In genomic region chr7:131109757-131110293, GRCh38 we compare ENCODE assay signal across 1 cellular context.
A peak's percentile ranks its signal among the peaks of the same experiment; 100 is the strongest.
TF ChIP-seq lines count a peak whose summit lies in the region.

No MANE protein-coding gene starts in this region.

TF ChIP-seq in HepG2, 621 proteins besides CTCF, POLR2A, EP300 and RAD21 (continued from another document and continues in another):
- peak; percentile 89; the same call in 1 of the 2 replicates for TF ChIP-seq HBP1 (CRISPR knock-in tag; IDR thresholded peaks at IDR 0.05; ENCODE audit: low read depth)
- TF ChIP-seq, protein P1, sequence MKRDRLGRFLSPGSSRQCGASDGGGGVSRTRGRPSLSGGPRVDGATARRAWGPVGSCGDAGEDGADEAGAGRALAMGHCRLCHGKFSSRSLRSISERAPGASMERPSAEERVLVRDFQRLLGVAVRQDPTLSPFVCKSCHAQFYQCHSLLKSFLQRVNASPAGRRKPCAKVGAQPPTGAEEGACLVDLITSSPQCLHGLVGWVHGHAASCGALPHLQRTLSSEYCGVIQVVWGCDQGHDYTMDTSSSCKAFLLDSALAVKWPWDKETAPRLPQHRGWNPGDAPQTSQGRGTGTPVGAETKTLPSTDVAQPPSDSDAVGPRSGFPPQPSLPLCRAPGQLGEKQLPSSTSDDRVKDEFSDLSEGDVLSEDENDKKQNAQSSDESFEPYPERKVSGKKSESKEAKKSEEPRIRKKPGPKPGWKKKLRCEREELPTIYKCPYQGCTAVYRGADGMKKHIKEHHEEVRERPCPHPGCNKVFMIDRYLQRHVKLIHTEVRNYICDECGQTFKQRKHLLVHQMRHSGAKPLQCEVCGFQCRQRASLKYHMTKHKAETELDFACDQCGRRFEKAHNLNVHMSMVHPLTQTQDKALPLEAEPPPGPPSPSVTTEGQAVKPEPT (CRISPR knock-in tag; IDR thresholded peaks at IDR 0.05; ENCODE audit: low read depth): 0 out of 2 replicates have a peak, but pooled peaks have one; percentile 81
- peak; percentile 44; the same call in 1 of the 2 replicates for TF ChIP-seq ZNF331 (CRISPR knock-in tag; IDR thresholded peaks at IDR 0.05)
- no peak; the same call in 1 of the 2 replicates for TF ChIP-seq ZNF235 (CRISPR knock-in tag; IDR thresholded peaks at IDR 0.05; ENCODE audit: borderline replicate concordance)
- TF ChIP-seq KDM2A (CRISPR knock-in tag; IDR thresholded peaks at IDR 0.05; ENCODE audit: borderline replicate concordance, low read depth): peak; percentile 76; the same call in 1 of the 2 replicates
- TF ChIP-seq, protein P2, sequence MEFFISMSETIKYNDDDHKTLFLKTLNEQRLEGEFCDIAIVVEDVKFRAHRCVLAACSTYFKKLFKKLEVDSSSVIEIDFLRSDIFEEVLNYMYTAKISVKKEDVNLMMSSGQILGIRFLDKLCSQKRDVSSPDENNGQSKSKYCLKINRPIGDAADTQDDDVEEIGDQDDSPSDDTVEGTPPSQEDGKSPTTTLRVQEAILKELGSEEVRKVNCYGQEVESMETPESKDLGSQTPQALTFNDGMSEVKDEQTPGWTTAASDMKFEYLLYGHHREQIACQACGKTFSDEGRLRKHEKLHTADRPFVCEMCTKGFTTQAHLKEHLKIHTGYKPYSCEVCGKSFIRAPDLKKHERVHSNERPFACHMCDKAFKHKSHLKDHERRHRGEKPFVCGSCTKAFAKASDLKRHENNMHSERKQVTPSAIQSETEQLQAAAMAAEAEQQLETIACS (CRISPR knock-in tag; IDR thresholded peaks at IDR 0.05): no peak
- TF ChIP-seq HNF1B (CRISPR knock-in tag; IDR thresholded peaks at IDR 0.05): 0 out of 2 replicates have a peak, but pooled peaks have one; percentile 40
- TF ChIP-seq SRY (CRISPR knock-in tag; IDR thresholded peaks at IDR 0.05): peak; percentile 32; the same call in 1 of the 2 replicates
- peak; percentile 50; the same call in 1 of the 2 replicates for TF ChIP-seq MXD3 (CRISPR knock-in tag; IDR thresholded peaks at IDR 0.05)
- no peak for TF ChIP-seq ZNF598 (CRISPR knock-in tag; IDR thresholded peaks at IDR 0.05; ENCODE audit: borderline replicate concordance)
- TF ChIP-seq TGIF2 (CRISPR knock-in tag; IDR thresholded peaks at IDR 0.05): peak; percentile 49
- 0 out of 2 replicates have a peak, but pooled peaks have one; percentile 44 for TF ChIP-seq ZNF564 (CRISPR knock-in tag; IDR thresholded peaks at IDR 0.05)
- TF ChIP-seq ZNF639 (CRISPR knock-in tag; conservative IDR thresholded peaks at IDR 0.05): peak; percentile 65; the same call in 1 of the 2 replicates
- no peak for TF ChIP-seq PLRG1 (conservative IDR thresholded peaks at IDR 0.05)
- TF ChIP-seq ZNF556 (CRISPR knock-in tag; IDR thresholded peaks at IDR 0.05; ENCODE audit: borderline replicate concordance): no peak; the same call in 1 of the 2 replicates
- TF ChIP-seq ATF7 (IDR thresholded peaks at IDR 0.05): no peak
- 0 out of 2 replicates have a peak, but pooled peaks have one; percentile 35 for TF ChIP-seq ATF7 (CRISPR knock-in tag; IDR thresholded peaks at IDR 0.05)
- no peak for TF ChIP-seq CENPX (CRISPR knock-in tag; IDR thresholded peaks at IDR 0.05)
- TF ChIP-seq ELF1 (CRISPR knock-in tag; IDR thresholded peaks at IDR 0.05): peak; percentile 38; the same call in 1 of the 2 replicates
- TF ChIP-seq ZNF577 (CRISPR knock-in tag; IDR thresholded peaks at IDR 0.05; ENCODE audit: borderline replicate concordance, low read depth): no peak
- TF ChIP-seq NFE2L2 (IDR thresholded peaks at IDR 0.05; ENCODE audit: low read length): peak; percentile 86
- TF ChIP-seq HOXA3 (CRISPR knock-in tag; IDR thresholded peaks at IDR 0.05): 0 out of 2 replicates have a peak, but pooled peaks have one; percentile 45
- no peak for TF ChIP-seq AKAP8 (CRISPR knock-in tag; IDR thresholded peaks at IDR 0.05)
- TF ChIP-seq CCDC6 (CRISPR knock-in tag; IDR thresholded peaks at IDR 0.05): 0 out of 2 replicates have a peak, but pooled peaks have one; percentile 29
- peak; percentile 85 for TF ChIP-seq SAP130 (CRISPR knock-in tag; IDR thresholded peaks at IDR 0.05; ENCODE audit: low read depth)
- TF ChIP-seq, protein P3, sequence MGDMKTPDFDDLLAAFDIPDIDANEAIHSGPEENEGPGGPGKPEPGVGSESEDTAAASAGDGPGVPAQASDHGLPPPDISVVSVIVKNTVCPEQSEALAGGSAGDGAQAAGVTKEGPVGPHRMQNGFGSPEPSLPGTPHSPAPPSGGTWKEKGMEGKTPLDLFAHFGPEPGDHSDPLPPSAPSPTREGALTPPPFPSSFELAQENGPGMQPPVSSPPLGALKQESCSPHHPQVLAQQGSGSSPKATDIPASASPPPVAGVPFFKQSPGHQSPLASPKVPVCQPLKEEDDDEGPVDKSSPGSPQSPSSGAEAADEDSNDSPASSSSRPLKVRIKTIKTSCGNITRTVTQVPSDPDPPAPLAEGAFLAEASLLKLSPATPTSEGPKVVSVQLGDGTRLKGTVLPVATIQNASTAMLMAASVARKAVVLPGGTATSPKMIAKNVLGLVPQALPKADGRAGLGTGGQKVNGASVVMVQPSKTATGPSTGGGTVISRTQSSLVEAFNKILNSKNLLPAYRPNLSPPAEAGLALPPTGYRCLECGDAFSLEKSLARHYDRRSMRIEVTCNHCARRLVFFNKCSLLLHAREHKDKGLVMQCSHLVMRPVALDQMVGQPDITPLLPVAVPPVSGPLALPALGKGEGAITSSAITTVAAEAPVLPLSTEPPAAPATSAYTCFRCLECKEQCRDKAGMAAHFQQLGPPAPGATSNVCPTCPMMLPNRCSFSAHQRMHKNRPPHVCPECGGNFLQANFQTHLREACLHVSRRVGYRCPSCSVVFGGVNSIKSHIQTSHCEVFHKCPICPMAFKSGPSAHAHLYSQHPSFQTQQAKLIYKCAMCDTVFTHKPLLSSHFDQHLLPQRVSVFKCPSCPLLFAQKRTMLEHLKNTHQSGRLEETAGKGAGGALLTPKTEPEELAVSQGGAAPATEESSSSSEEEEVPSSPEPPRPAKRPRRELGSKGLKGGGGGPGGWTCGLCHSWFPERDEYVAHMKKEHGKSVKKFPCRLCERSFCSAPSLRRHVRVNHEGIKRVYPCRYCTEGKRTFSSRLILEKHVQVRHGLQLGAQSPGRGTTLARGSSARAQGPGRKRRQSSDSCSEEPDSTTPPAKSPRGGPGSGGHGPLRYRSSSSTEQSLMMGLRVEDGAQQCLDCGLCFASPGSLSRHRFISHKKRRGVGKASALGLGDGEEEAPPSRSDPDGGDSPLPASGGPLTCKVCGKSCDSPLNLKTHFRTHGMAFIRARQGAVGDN (CRISPR knock-in tag; IDR thresholded peaks at IDR 0.05): peak; percentile 90
- TF ChIP-seq SRSF1 (optimal IDR thresholded peaks at IDR 0.05; ENCODE audit: low read depth, low read length): peak; percentile 70
- peak; percentile 20; the same call in 1 of the 2 replicates for TF ChIP-seq FOSL2 (CRISPR knock-in tag; IDR thresholded peaks at IDR 0.05)
- TF ChIP-seq, protein P4, sequence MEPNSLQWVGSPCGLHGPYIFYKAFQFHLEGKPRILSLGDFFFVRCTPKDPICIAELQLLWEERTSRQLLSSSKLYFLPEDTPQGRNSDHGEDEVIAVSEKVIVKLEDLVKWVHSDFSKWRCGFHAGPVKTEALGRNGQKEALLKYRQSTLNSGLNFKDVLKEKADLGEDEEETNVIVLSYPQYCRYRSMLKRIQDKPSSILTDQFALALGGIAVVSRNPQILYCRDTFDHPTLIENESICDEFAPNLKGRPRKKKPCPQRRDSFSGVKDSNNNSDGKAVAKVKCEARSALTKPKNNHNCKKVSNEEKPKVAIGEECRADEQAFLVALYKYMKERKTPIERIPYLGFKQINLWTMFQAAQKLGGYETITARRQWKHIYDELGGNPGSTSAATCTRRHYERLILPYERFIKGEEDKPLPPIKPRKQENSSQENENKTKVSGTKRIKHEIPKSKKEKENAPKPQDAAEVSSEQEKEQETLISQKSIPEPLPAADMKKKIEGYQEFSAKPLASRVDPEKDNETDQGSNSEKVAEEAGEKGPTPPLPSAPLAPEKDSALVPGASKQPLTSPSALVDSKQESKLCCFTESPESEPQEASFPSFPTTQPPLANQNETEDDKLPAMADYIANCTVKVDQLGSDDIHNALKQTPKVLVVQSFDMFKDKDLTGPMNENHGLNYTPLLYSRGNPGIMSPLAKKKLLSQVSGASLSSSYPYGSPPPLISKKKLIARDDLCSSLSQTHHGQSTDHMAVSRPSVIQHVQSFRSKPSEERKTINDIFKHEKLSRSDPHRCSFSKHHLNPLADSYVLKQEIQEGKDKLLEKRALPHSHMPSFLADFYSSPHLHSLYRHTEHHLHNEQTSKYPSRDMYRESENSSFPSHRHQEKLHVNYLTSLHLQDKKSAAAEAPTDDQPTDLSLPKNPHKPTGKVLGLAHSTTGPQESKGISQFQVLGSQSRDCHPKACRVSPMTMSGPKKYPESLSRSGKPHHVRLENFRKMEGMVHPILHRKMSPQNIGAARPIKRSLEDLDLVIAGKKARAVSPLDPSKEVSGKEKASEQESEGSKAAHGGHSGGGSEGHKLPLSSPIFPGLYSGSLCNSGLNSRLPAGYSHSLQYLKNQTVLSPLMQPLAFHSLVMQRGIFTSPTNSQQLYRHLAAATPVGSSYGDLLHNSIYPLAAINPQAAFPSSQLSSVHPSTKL (CRISPR knock-in tag; IDR thresholded peaks at IDR 0.05): peak; percentile 67
- TF ChIP-seq SP140L (CRISPR knock-in tag; IDR thresholded peaks at IDR 0.05; ENCODE audit: borderline replicate concordance): no peak
- TF ChIP-seq SOX13 (IDR thresholded peaks at IDR 0.05): no peak
- 0 out of 4 replicates have a peak, but pooled peaks of 1 of the 2 experiments have one; percentile 38 for TF ChIP-seq SOX13 (CRISPR knock-in tag; conservative IDR thresholded peaks at IDR 0.05 in 1 of 2, IDR thresholded peaks at IDR 0.05 in 1 of 2)
- peak; percentile 67; the same call in 1 of the 2 replicates for TF ChIP-seq DMAP1 (CRISPR knock-in tag; IDR thresholded peaks at IDR 0.05)
- TF ChIP-seq ZNF644 (CRISPR knock-in tag; IDR thresholded peaks at IDR 0.05; ENCODE audit: low read depth): 0 out of 2 replicates have a peak, but pooled peaks have one; percentile 5
- peak; percentile 43; the same call in 1 of the 2 replicates for TF ChIP-seq ZNF230 (CRISPR knock-in tag; IDR thresholded peaks at IDR 0.05)
- TF ChIP-seq NFE2L1 (CRISPR knock-in tag; IDR thresholded peaks at IDR 0.05; ENCODE audit: borderline replicate concordance): peak; percentile 97
- no peak for TF ChIP-seq SRF (IDR thresholded peaks at IDR 0.05; ENCODE audit: low read depth, low read length)
- TF ChIP-seq MYC (CRISPR knock-in tag; IDR thresholded peaks at IDR 0.05; ENCODE audit: borderline replicate concordance): peak; percentile 35; the same call in 1 of the 2 replicates
- TF ChIP-seq, protein P5, sequence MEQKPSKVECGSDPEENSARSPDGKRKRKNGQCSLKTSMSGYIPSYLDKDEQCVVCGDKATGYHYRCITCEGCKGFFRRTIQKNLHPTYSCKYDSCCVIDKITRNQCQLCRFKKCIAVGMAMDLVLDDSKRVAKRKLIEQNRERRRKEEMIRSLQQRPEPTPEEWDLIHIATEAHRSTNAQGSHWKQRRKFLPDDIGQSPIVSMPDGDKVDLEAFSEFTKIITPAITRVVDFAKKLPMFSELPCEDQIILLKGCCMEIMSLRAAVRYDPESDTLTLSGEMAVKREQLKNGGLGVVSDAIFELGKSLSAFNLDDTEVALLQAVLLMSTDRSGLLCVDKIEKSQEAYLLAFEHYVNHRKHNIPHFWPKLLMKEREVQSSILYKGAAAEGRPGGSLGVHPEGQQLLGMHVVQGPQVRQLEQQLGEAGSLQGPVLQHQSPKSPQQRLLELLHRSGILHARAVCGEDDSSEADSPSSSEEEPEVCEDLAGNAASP (CRISPR knock-in tag; IDR thresholded peaks at IDR 0.05; ENCODE audit: borderline replicate concordance): 0 out of 2 replicates have a peak, but pooled peaks have one; percentile 21
- TF ChIP-seq POLR2G (IDR thresholded peaks at IDR 0.05; ENCODE audit: low read depth, low read length): peak; percentile 65
- TF ChIP-seq CCAR2 (optimal IDR thresholded peaks at IDR 0.05; ENCODE audit: low read depth, low read length): no peak
- 0 out of 2 replicates have a peak, but pooled peaks have one; percentile 22 for TF ChIP-seq FOXK1 (CRISPR knock-in tag; IDR thresholded peaks at IDR 0.05; ENCODE audit: borderline replicate concordance, low read depth)
